ENCODE assay signal across 8 cellular contexts in genomic region chr1:239814306-239814881, GRCh38.
A peak's percentile ranks its signal among the peaks of the same experiment; 100 is the strongest.
DNase-seq lines count a peak whose midpoint lies in the region; ATAC-seq and TF ChIP-seq lines count a peak whose summit lies in the region.

No MANE protein-coding gene starts in this region.

- ATAC-seq in IMR-90 (ENCODE audit: low read depth): peak; percentile 77
- ATAC-seq in HG03175 (IDR thresholded peaks at IDR 0.05; ENCODE audit: unreplicated experiment): no peak
- no peak for ATAC-seq in GM21381 (IDR thresholded peaks at IDR 0.05; ENCODE audit: unreplicated experiment)

- peak; percentile 50 for DNase-seq in BE2C
- DNase-seq in IMR-90: peak; percentile 67
- DNase-seq in astrocyte of the spinal cord (ENCODE audit: low read depth, low spot score): peak; percentile 89
- DNase-seq in NCI-H748 treated with DMSO at 0.1 percent for 48 hours (lab: John Stamatoyannopoulos, UW): no peak
- no peak for DNase-seq in NCI-H1092 (lab: John Stamatoyannopoulos, UW)

- H2BK5ac ChIP-seq in IMR-90 (ENCODE audit: low read depth, low read length, poor library complexity, severe bottlenecking): no peak overlapping the region

- H3K14ac ChIP-seq in IMR-90 (replicated peaks; ENCODE audit: low read depth, low read length): no peak overlapping the region

- TF ChIP-seq RAD21 in IMR-90 (IDR thresholded peaks at IDR 0.05; ENCODE audit: low read length): no peak

- H3K9me1 ChIP-seq in IMR-90 (ENCODE audit: insufficient read depth, low read length): no peaks in the 10 kb centered on the region

- H3K9me3 ChIP-seq in BE2C: no peaks in the 10 kb centered on the region
- peaks cover 5% of the 10 kb centered on the region; the same call in 1 of the 2 replicates for H3K9me3 ChIP-seq in IMR-90 (ENCODE audit: control insufficient read depth, insufficient read depth, low read length)
- no peaks in the 10 kb centered on the region for H3K9me3 ChIP-seq in mesodermal cell (ENCODE audit: control insufficient read depth, low read length)

- POLR2A ChIA-PET in IMR-90 (lab: Charles Lee; ENCODE audit: unreplicated experiment): no interaction called here

- no peak overlapping the region for H3K9ac ChIP-seq in IMR-90 (ENCODE audit: low read depth, low read length)

- H4K91ac ChIP-seq in IMR-90 (ENCODE audit: insufficient read depth, low read depth, low read length): no peak overlapping the region

- no peak overlapping the region for H3K4me2 ChIP-seq in IMR-90 (ENCODE audit: low read depth, low read length)

- CTCF ChIA-PET in IMR-90 (lab: Yijun Ruan, JAX): interaction anchor here (0.8 kb wide), 1 partner anchor 10 kb away, joined by 6 read pairs; no protein-coding TSS in a partner anchor

- no peak overlapping the region for H3K4ac ChIP-seq in IMR-90 (ENCODE audit: low read depth, low read length)

- H2AK5ac ChIP-seq in IMR-90 (ENCODE audit: low read depth, low read length): no peak overlapping the region

- H2AFZ ChIP-seq in IMR-90 (replicated peaks; ENCODE audit: low read length, poor library complexity): no peak overlapping the region

- H3K4me1 ChIP-seq in BE2C: peaks cover 3% of the 10 kb centered on the region; the same call in 1 of the 2 replicates
- H3K4me1 ChIP-seq in IMR-90 (ENCODE audit: control insufficient read depth, insufficient read depth, low read length): no peaks in the 10 kb centered on the region
- peaks cover 31% of the 10 kb centered on the region for H3K4me1 ChIP-seq in mesodermal cell (ENCODE audit: control insufficient read depth, insufficient read depth, low read length, poor library complexity, severe bottlenecking)

- no peak overlapping the region for H4K8ac ChIP-seq in IMR-90 (ENCODE audit: low read depth in 2 of 2, low read length in 2 of 2)

- TF ChIP-seq POLR2A in IMR-90 (IDR thresholded peaks at IDR 0.05; ENCODE audit: low read depth, low read length): no peak

- H2BK20ac ChIP-seq in IMR-90 (ENCODE audit: low read depth, low read length): no peak overlapping the region

- H2AK9ac ChIP-seq in IMR-90 (replicated peaks; ENCODE audit: low read depth, low read length, poor library complexity): no peak overlapping the region

- TF ChIP-seq CTCF in BE2C (IDR thresholded peaks at IDR 0.05; ENCODE audit: low read depth, low read length) (peak; percentile 7; the same call in 1 of the 2 replicates), IMR-90 (conservative IDR thresholded peaks at IDR 0.05; ENCODE audit: low read depth, low read length) (no peak), astrocyte of the spinal cord (IDR thresholded peaks at IDR 0.05; ENCODE audit: low read depth, low read length) (no peak)

- no peaks in the 10 kb centered on the region for H3K27me3 ChIP-seq in BE2C
- no peaks in the 10 kb centered on the region for H3K27me3 ChIP-seq in IMR-90 (ENCODE audit: control insufficient read depth, insufficient read depth, low read length)

- no peaks in the 10 kb centered on the region for H3K79me1 ChIP-seq in IMR-90 (ENCODE audit: low read depth in 1 of 2, low read length in 2 of 2)

- no peaks in the 10 kb centered on the region for H3K36me3 ChIP-seq in BE2C
- no peaks in the 10 kb centered on the region for H3K36me3 ChIP-seq in IMR-90 (ENCODE audit: control insufficient read depth, insufficient read depth, low read length)
- no peaks in the 10 kb centered on the region for H3K36me3 ChIP-seq in mesodermal cell (ENCODE audit: control insufficient read depth, insufficient read depth, low read length)

- no peak overlapping the region for H2BK120ac ChIP-seq in IMR-90 (ENCODE audit: low read depth, low read length)

- no peak overlapping the region for H3K4me3 ChIP-seq in BE2C (ENCODE audit: low read depth, low read length)
- H3K4me3 ChIP-seq in IMR-90 (ENCODE audit: insufficient read depth, low read depth, low read length): no peak overlapping the region
- no peak overlapping the region for H3K4me3 ChIP-seq in astrocyte of the spinal cord (ENCODE audit: low read depth, low read length)
- no peak overlapping the region for H3K4me3 ChIP-seq in mesodermal cell (ENCODE audit: extremely low read depth, insufficient read depth, low read length, poor library complexity, severe bottlenecking)

- H3K27ac ChIP-seq in IMR-90 (ENCODE audit: insufficient read depth, low read length) (no peak overlapping the region), mesodermal cell (ENCODE audit: low read depth, low read length, severe bottlenecking) (peak overlapping the region; percentile 63)

- H3K56ac ChIP-seq in IMR-90 (ENCODE audit: extremely low read depth, insufficient read depth, low read length): no peak overlapping the region

- no TSS peak for BruUV-seq in IMR-90 (replicated peaks; lab: Mats Ljungman, UMichigan)

- in situ Hi-C loops in IMR-90 (cut with MboI; ENCODE audit: low sequenced_read_pairs) (no loop called here), astrocyte of the spinal cord (cut with HindIII; ENCODE audit: low sequenced_read_pairs) (no loop called here)

- WGBS in IMR-90 (ENCODE audit: extremely low coverage in 2 of 2, insufficient read length in 1 of 2), 2 experiments: no CpG with 5 or more reads among the region's 8 CpGs
- 50 to 71% methylated on average over 5 of the region's 8 CpGs for WGBS in mesodermal cell (ENCODE audit: insufficient coverage in 2 of 2), 2 experiments

- no peak overlapping the region for H3K23ac ChIP-seq in IMR-90 (ENCODE audit: low read depth, low read length)

- intact Hi-C loops in IMR-90 (cut with micrococcal nuclease): no loop called here

- H2BK15ac ChIP-seq in IMR-90 (ENCODE audit: low read depth, low read length): no peak overlapping the region

- no peak overlapping the region for H3K18ac ChIP-seq in IMR-90 (ENCODE audit: low read depth, low read length)

- dilution Hi-C loops in IMR-90 (cut with HindIII; ENCODE audit: low sequenced_read_pairs, unreplicated experiment): no loop called here

- no peak overlapping the region for H4K5ac ChIP-seq in IMR-90 (ENCODE audit: low read depth, low read length)

- no peaks in the 10 kb centered on the region for H4K20me1 ChIP-seq in IMR-90 (ENCODE audit: insufficient read depth, low read length)

TF ChIP-seq in IMR-90, 13 proteins besides CTCF, POLR2A, EP300 and RAD21:
- TF ChIP-seq MAFK (IDR thresholded peaks at IDR 0.05; ENCODE audit: low read depth, low read length) (no peak), FOS (IDR thresholded peaks at IDR 0.05; ENCODE audit: low read depth, low read length) (no peak), MAZ (IDR thresholded peaks at IDR 0.05; ENCODE audit: borderline replicate concordance, low read depth, low read length) (no peak), RFX5 (IDR thresholded peaks at IDR 0.05; ENCODE audit: low read depth, low read length) (no peak), CEBPB (IDR thresholded peaks at IDR 0.05; ENCODE audit: low read depth, low read length) (no peak), RCOR1 (IDR thresholded peaks at IDR 0.05; ENCODE audit: insufficient replicate concordance, low read length) (no peak), BHLHE40 (IDR thresholded peaks at IDR 0.05; ENCODE audit: low read depth, low read length) (no peak), NFE2L2 (IDR thresholded peaks at IDR 0.05; ENCODE audit: low read depth, low read length) (no peak), CHD1 (IDR thresholded peaks at IDR 0.05; ENCODE audit: low read depth, low read length) (no peak), USF2 (IDR thresholded peaks at IDR 0.05; ENCODE audit: low read depth, low read length) (no peak)
- TF ChIP-seq, protein P1, sequence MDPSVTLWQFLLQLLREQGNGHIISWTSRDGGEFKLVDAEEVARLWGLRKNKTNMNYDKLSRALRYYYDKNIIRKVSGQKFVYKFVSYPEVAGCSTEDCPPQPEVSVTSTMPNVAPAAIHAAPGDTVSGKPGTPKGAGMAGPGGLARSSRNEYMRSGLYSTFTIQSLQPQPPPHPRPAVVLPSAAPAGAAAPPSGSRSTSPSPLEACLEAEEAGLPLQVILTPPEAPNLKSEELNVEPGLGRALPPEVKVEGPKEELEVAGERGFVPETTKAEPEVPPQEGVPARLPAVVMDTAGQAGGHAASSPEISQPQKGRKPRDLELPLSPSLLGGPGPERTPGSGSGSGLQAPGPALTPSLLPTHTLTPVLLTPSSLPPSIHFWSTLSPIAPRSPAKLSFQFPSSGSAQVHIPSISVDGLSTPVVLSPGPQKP (IDR thresholded peaks at IDR 0.05; ENCODE audit: borderline replicate concordance, low read depth, low read length): no peak
TF ChIP-seq in IMR-90: peak in this region for 0.

Comparison
In these comparisons a context has a peak if more than half of its experiments do, and no peak if none do; other contexts are left out.
1. DNase-seq: peak in BE2C (single experiment), IMR-90 (single experiment) and astrocyte of the spinal cord (single experiment); none in NCI-H748 treated with DMSO at 0.1 percent for 48 hours (single experiment) and NCI-H1092 (single experiment).